ENCODE assay signal across 14 cellular contexts in the genomic region with DNA sequence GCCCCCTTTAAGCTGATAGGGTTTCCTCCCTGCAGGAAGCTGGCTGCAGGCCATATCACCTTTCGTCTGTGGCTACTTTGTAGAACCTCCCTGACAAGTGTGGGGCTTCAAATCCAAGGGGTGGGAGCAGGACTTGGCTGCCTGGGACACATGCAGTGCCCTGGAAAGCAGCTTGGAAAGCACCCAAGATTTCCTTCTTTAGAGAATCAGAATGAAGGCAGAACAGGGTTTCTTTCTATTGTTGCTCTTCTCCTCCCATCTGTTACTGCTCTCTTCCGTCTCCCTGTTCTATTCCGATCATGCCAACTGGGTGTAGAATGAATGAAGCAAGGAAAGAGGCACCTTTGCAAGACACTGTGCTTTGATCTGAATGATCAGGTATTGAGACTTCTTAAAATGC.
"Had no signal": no experiment of that assay in that cellular context is flagged by ENCODE, and none has a peak within 500 bp of the region (broad histone marks: within the 10 kb centered on the region; RNA-seq: fewer than 3 reads in every experiment).

No MANE protein-coding gene starts in this region.

- ATAC-seq: gastroesophageal sphincter; left colon; left ventricle myocardium superior; naive thymus-derived CD4-positive, alpha-beta T cell; right lobe of liver; stimulated activated effector memory CD8-positive, alpha-beta T cell treated with anti-CD3 and anti-CD28 coated beads, Interleukin-12 subunit alpha, Interleukin-12 subunit beta, amount 100 ng/mL, for 72 hours; stimulated activated naive CD8-positive, alpha-beta T cell treated with anti-CD3 and anti-CD28 coated beads, Interleukin-15, Interleukin-2, amounts not matched to agents 100 U/mL and 50 U/mL, for 24 hours; upper lobe of right lung had no signal

- DNase-seq: effector memory CD4-positive, alpha-beta T cell; left colon; left ventricle myocardium superior; mesendoderm; naive thymus-derived CD4-positive, alpha-beta T cell; nephron progenitor cell; retina; right lobe of liver; stimulated activated CD4-positive, alpha-beta T cell treated with anti-CD3 and anti-CD28 coated beads, Interleukin-4, amount 100 ng/mL, for 1 hour; stimulated activated CD8-positive, alpha-beta memory T cell treated with anti-CD3 and anti-CD28 coated beads, Interleukin-4, amount 100 ng/mL, for 48 hours; stimulated activated naive CD8-positive, alpha-beta T cell treated with anti-CD3 and anti-CD28 coated beads, Interleukin-15, Interleukin-2, amounts not matched to agents 100 U/mL and 50 U/mL, for 24 hours; upper lobe of right lung had no signal
